ENCODE assay signal across 14 cellular contexts in the genomic region with DNA sequence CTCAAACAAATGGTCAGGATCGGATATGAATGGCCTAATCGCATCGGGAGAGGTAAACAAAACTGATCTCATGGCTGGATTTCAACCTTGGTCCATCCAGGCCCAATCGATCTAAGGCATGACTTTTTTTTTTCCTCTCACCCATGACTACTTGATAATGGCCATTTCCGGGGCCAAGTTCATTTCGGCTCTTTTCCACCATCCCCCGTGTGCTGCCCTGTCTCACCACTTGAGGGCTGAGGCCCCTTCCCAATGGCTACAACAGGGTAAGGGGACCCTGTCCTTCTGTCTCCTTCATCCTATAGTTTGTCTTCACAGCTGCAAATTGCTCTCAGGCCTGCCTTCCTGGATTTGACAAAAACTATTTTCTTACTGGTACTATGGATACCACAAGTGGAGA. TPM values are rescaled to one million over a fixed set of nuclear protein-coding genes. Genes with fewer than 3 reads are reported as not detected.
DNase-seq lines count a peak whose midpoint lies in the region; ATAC-seq and TF ChIP-seq lines count a peak whose summit lies in the region.
"Had no signal": no experiment of that assay in that cellular context is flagged by ENCODE, and none has a peak within 500 bp of the region (broad histone marks: within the 10 kb centered on the region; RNA-seq: fewer than 3 reads in every experiment).

No MANE protein-coding gene starts in this region.

- no peak overlapping the region for H3K4ac ChIP-seq in mesendoderm (ENCODE audit: low read depth, low read length)

- peak overlapping the region in 1 of 7 donors; percentile 92 for H3K27ac Mint-ChIP-seq in CD4-positive, alpha-beta memory T cell
- no peak overlapping the region for H3K27ac Mint-ChIP-seq in T-helper 2 cell treated with Interferon-gamma antibody and Interleukin-4, amounts not matched to agents 5 μg/mL and 100 μg/mL, for 36 hours

- no peak overlapping the region for H2BK15ac ChIP-seq in mesendoderm (replicated peaks; ENCODE audit: low read depth)

- CTCF ChIA-PET in CD4-positive, alpha-beta memory T cell (lab: Charles Lee; ENCODE audit: partially characterized antibody), result interaction anchor here (1.1 to 2.6 kb wide), 6 partner anchors 12 to 19 kb away, joined by 3 to 14 read pairs (median 5); no protein-coding TSS in a partner anchor

- H3K9me3 Mint-ChIP-seq in CD4-positive, alpha-beta memory T cell, result no peaks in the 10 kb centered on the region
- no peaks in the 10 kb centered on the region for H3K9me3 Mint-ChIP-seq in T-helper 2 cell treated with Interferon-gamma antibody and Interleukin-4, amounts not matched to agents 5 μg/mL and 100 μg/mL, for 36 hours

- no peak overlapping the region for H3K4me2 ChIP-seq in mesendoderm (ENCODE audit: low read length)

- no peak overlapping the region for H3K4me3 Mint-ChIP-seq in CD4-positive, alpha-beta memory T cell
- H3K4me3 Mint-ChIP-seq in T-helper 2 cell treated with Interferon-gamma antibody and Interleukin-4, amounts not matched to agents 5 μg/mL and 100 μg/mL, for 36 hours, result no peak overlapping the region

- no CpG with 5 or more reads among the region's 7 CpGs for WGBS in mesendoderm (ENCODE audit: extremely low coverage, insufficient coverage, low lambda C conversion rate)

- H3K79me2 ChIP-seq in mesendoderm (ENCODE audit: control insufficient read depth, insufficient read depth, low read length), result no peaks in the 10 kb centered on the region

- no peaks in the 10 kb centered on the region for H3K27me3 ChIP-seq in CD4-positive, alpha-beta memory T cell (ENCODE audit: insufficient read depth, low read length)
- H3K27me3 ChIP-seq in GM06990 (replicated peaks; ENCODE audit: control insufficient read depth, insufficient read depth, low read length) (no peaks in the 10 kb centered on the region), mesendoderm (ENCODE audit: insufficient read depth, low read length, poor library complexity) (no peaks in the 10 kb centered on the region)
- H3K27me3 ChIP-seq: ascending aorta had no signal

- H3K18ac ChIP-seq in mesendoderm (ENCODE audit: low read length), result no peak overlapping the region

- no peak overlapping the region for H2BK120ac ChIP-seq in mesendoderm (ENCODE audit: low read depth, low read length)

- H3K4me1 ChIP-seq in CD4-positive, alpha-beta memory T cell (ENCODE audit: insufficient read depth, low read length), result peaks cover 100% of the 10 kb centered on the region
- no peaks in the 10 kb centered on the region for H3K4me1 ChIP-seq in mesendoderm (ENCODE audit: control insufficient read depth, low read depth, low read length)
- H3K4me1 ChIP-seq: ascending aorta, gastroesophageal sphincter had no signal

- no peak overlapping the region for H4K5ac ChIP-seq in mesendoderm (ENCODE audit: low read length)

- H3K36me3 Mint-ChIP-seq in CD4-positive, alpha-beta memory T cell, result peaks cover 15 to 35% of the 10 kb centered on the region in 2 donors
- H3K36me3 Mint-ChIP-seq in T-helper 2 cell treated with Interferon-gamma antibody and Interleukin-4, amounts not matched to agents 5 μg/mL and 100 μg/mL, for 36 hours (ENCODE audit: low read depth), result peaks cover 41% of the 10 kb centered on the region

- H3K27me3 Mint-ChIP-seq in CD4-positive, alpha-beta memory T cell, result no peaks in the 10 kb centered on the region
- H3K27me3 Mint-ChIP-seq in T-helper 2 cell treated with Interferon-gamma antibody and Interleukin-4, amounts not matched to agents 5 μg/mL and 100 μg/mL, for 36 hours (ENCODE audit: low read depth), result no peaks in the 10 kb centered on the region

- H3K36me3 ChIP-seq in CD4-positive, alpha-beta memory T cell (ENCODE audit: insufficient read depth, low read length), result no peaks in the 10 kb centered on the region
- H3K36me3 ChIP-seq in GM06990 (ENCODE audit: control insufficient read depth, insufficient read depth, low read length) (no peaks in the 10 kb centered on the region), mesendoderm (ENCODE audit: control insufficient read depth, insufficient read depth, low read length) (no peaks in the 10 kb centered on the region)
- H3K36me3 ChIP-seq: ascending aorta, gastroesophageal sphincter had no signal

- H3K9me3 ChIP-seq in CD4-positive, alpha-beta memory T cell (ENCODE audit: control insufficient read depth in 1 of 2, low read length in 2 of 2), result no peaks in the 10 kb centered on the region
- H3K9me3 ChIP-seq: ascending aorta, gastroesophageal sphincter had no signal

- DNase-seq in CD4-positive, alpha-beta memory T cell, result no peak
- DNase-seq in GM06990 (ENCODE audit: extremely low read depth, insufficient read length), result no peak
- peak; percentile 42 for DNase-seq in T-helper 2 cell treated with Interferon-gamma antibody and Interleukin-4, amounts not matched to agents 5 μg/mL and 100 μg/mL, for 36 hours (ENCODE audit: low spot score)
- DNase-seq in mesendoderm, result peak; percentile 68
- no peak for DNase-seq in HUDEP-2 (lab: John Stamatoyannopoulos, UW; ENCODE audit: unreplicated experiment in 76 of 76)
- DNase-seq: NCI-H1092 treated with DMSO at 0.1 percent for 48 hours, NCI-H510A had no signal

- no peak overlapping the region for H4K8ac ChIP-seq in mesendoderm (ENCODE audit: low read depth, low read length)

- H3K9ac ChIP-seq in mesendoderm (ENCODE audit: low read length), result no peak overlapping the region

- peak overlapping the region; percentile 49 for H3K27ac ChIP-seq in CD4-positive, alpha-beta memory T cell (ENCODE audit: low read depth, low read length)
- H3K27ac ChIP-seq in mesendoderm (ENCODE audit: low read depth, low read length), result no peak overlapping the region
- H3K27ac ChIP-seq: ascending aorta, gastroesophageal sphincter had no signal

- intact Hi-C loops in CD4-positive, alpha-beta memory T cell (cut with micrococcal nuclease), result no loop called here

- no peak overlapping the region for H2AK5ac ChIP-seq in mesendoderm (ENCODE audit: low read length)

- no peak overlapping the region for H2BK5ac ChIP-seq in mesendoderm (ENCODE audit: low read length)

- POLR2A ChIA-PET in CD4-positive, alpha-beta memory T cell (lab: Charles Lee; ENCODE audit: partially characterized antibody), result interaction anchor here (0.8 to 11.5 kb wide), 6 partner anchors 5 to 240 kb away, joined by 3 to 424 read pairs (median 23); no protein-coding TSS in a partner anchor

- no peaks in the 10 kb centered on the region for H3K79me1 ChIP-seq in mesendoderm (ENCODE audit: low read length)

- no peak overlapping the region for H3K23ac ChIP-seq in mesendoderm (ENCODE audit: low read length)

- peak overlapping the region; percentile 22 to 27 for H3K4me3 ChIP-seq in CD4-positive, alpha-beta memory T cell (ENCODE audit: low read length in 2 of 2)
- H3K4me3 ChIP-seq in GM06990 (replicated peaks; ENCODE audit: low read depth, low read length) (no peak overlapping the region), mesendoderm (ENCODE audit: low read length) (no peak overlapping the region)
- H3K4me3 ChIP-seq: ascending aorta, gastroesophageal sphincter had no signal

- peak; percentile 4 for TF ChIP-seq CTCF in GM06990 (IDR thresholded peaks at IDR 0.05; ENCODE audit: insufficient read depth, low read length, poor library complexity, severe bottlenecking)

- H3K4me1 Mint-ChIP-seq in CD4-positive, alpha-beta memory T cell, result peaks cover 36 to 42% (median 40%) of the 10 kb centered on the region in 4 donors
- H3K4me1 Mint-ChIP-seq in T-helper 2 cell treated with Interferon-gamma antibody and Interleukin-4, amounts not matched to agents 5 μg/mL and 100 μg/mL, for 36 hours (ENCODE audit: low read depth), result peaks cover 33% of the 10 kb centered on the region

- ATAC-seq in GM19397 (IDR thresholded peaks at IDR 0.05; ENCODE audit: unreplicated experiment) (no peak), GM18870 (IDR thresholded peaks at IDR 0.05; ENCODE audit: unreplicated experiment) (no peak)
- ATAC-seq: gastroesophageal sphincter had no signal

- peak overlapping the region; percentile 6 for H3K56ac ChIP-seq in mesendoderm (ENCODE audit: low read length)

RNA-seq across cellular contexts. Expression of a gene that starts 26.7 kb away (rescaled TPM):
- total RNA-seq in CD4-positive, alpha-beta memory T cell, result 100 to 1,000 TPM; 134 to 140 TPM
- polyA plus RNA-seq in CD4-positive, alpha-beta memory T cell, result 10 to 100 TPM; 53.1 to 86.7 TPM
- polyA plus RNA-seq in mesendoderm (2013, experiment 1 of 2), result 0.13 TPM
- 0.15 TPM for polyA plus RNA-seq in mesendoderm (2013, experiment 2 of 2)
- total RNA-seq: ascending aorta had no signal

RNA-seq across cellular contexts. Expression of a gene that starts 32.7 kb away (rescaled TPM):
- 10 to 100 TPM in 1 of 2 experiments, 1 to 10 TPM in 1; 9.3 to 10.2 TPM for total RNA-seq in CD4-positive, alpha-beta memory T cell
- polyA plus RNA-seq in CD4-positive, alpha-beta memory T cell, result 1 to 10 TPM in 1 of 2 donors, not detected in 1; 3.3 TPM
- not detected for polyA plus RNA-seq in mesendoderm (2013, experiment 1 of 2)
- polyA plus RNA-seq in mesendoderm (2013, experiment 2 of 2), result not detected
- total RNA-seq: ascending aorta, gastroesophageal sphincter, HT1080 had no signal
- polyA plus RNA-seq: neural cell had no signal

RNA-seq across cellular contexts. Expression of a gene that starts 34.0 kb away (rescaled TPM):
- total RNA-seq in CD4-positive, alpha-beta memory T cell, result under 1 TPM; 0.26 to 0.47 TPM
- under 1 TPM; 0.10 to 0.14 TPM for polyA plus RNA-seq in CD4-positive, alpha-beta memory T cell
- not detected for polyA plus RNA-seq in mesendoderm (2013, experiment 1 of 2)
- not detected for polyA plus RNA-seq in mesendoderm (2013, experiment 2 of 2)
- total RNA-seq: HT1080, temporal lobe had no signal
- polyA plus RNA-seq: neural cell had no signal

Comparison
In these comparisons a context has a peak if more than half of its experiments do, and no peak if none do; other contexts are left out.
1. DNase-seq: peak in T-helper 2 cell treated with Interferon-gamma antibody and Interleukin-4, amounts not matched to agents 5 μg/mL and 100 μg/mL, for 36 hours (single experiment) and mesendoderm (single experiment); none in CD4-positive, alpha-beta memory T cell (0 of 5), GM06990 (single experiment) and HUDEP-2 (0 of 76).
2. H3K4me3 ChIP-seq: peak in CD4-positive, alpha-beta memory T cell (2 of 2); none in GM06990 (single experiment) and mesendoderm (single experiment).